Comparison of ENCODE assay signal across 8 cellular contexts in genomic region chr19:49106648-49107135, GRCh38. TPM values are rescaled to one million over a fixed set of nuclear protein-coding genes. Genes with fewer than 3 reads are reported as not detected.
A peak's percentile ranks its signal among the peaks of the same experiment; 100 is the strongest.
DNase-seq lines count a peak whose midpoint lies in the region; ATAC-seq, FAIRE-seq and TF ChIP-seq lines count a peak whose summit lies in the region.

No MANE protein-coding gene starts in this region.

- no peaks in the 10 kb centered on the region for H3K4me1 ChIP-seq in CD8-positive, alpha-beta T cell (ENCODE audit: insufficient read depth, low read length)
- H3K4me1 ChIP-seq in astrocyte (ENCODE audit: insufficient read depth, low read length), result peaks cover 11% of the 10 kb centered on the region

- peaks cover 23% of the 10 kb centered on the region for H3K79me2 ChIP-seq in astrocyte (ENCODE audit: insufficient read depth, low read length)

- POLR2A ChIA-PET in CD8-positive, alpha-beta T cell (lab: Charles Lee), result no interaction called here

- no peak overlapping the region for H3K27ac ChIP-seq in CD8-positive, alpha-beta T cell (ENCODE audit: low read depth, low read length)
- no peak overlapping the region for H3K27ac ChIP-seq in astrocyte (ENCODE audit: low read depth, low read length)

- no peaks in the 10 kb centered on the region for H3K9me3 Mint-ChIP-seq in CD8-positive, alpha-beta T cell
- no peaks in the 10 kb centered on the region for H3K9me3 Mint-ChIP-seq in astrocyte (ENCODE audit: unreplicated experiment)

- no peak overlapping the region for H3K27ac Mint-ChIP-seq in CD8-positive, alpha-beta T cell
- no peak overlapping the region for H3K27ac Mint-ChIP-seq in astrocyte (ENCODE audit: unreplicated experiment)

- no peak overlapping the region for H3K4me3 Mint-ChIP-seq in CD8-positive, alpha-beta T cell
- no peak overlapping the region for H3K4me3 Mint-ChIP-seq in astrocyte (ENCODE audit: unreplicated experiment)

- peaks cover 76% of the 10 kb centered on the region for H4K20me1 ChIP-seq in astrocyte (ENCODE audit: insufficient read depth, low read length)

- peaks cover 60% of the 10 kb centered on the region for H3K36me3 Mint-ChIP-seq in CD8-positive, alpha-beta T cell
- peaks cover 28% of the 10 kb centered on the region for H3K36me3 Mint-ChIP-seq in astrocyte (ENCODE audit: low read depth, unreplicated experiment)

- peak; percentile 42 to 77 (median 67) for DNase-seq in CD8-positive, alpha-beta T cell
- peak; percentile 71 for DNase-seq in HuH-7.5 (ENCODE audit: low spot score)
- peak in 3 of 5 experiments; percentile 56 to 68 (median 56) for DNase-seq in T-helper 2 cell
- DNase-seq in astrocyte (ENCODE audit: low read depth), result no peak
- DNase-seq in iPS-NIHi11 (ENCODE audit: low spot score), result peak; percentile 72
- DNase-seq in stimulated activated CD4-positive, alpha-beta T cell treated with anti-CD3 and anti-CD28 coated beads, Interleukin-2, amount 100 ng/mL, for 24 hours, result peak; percentile 75 to 78

- peak; percentile 83 for ATAC-seq in CD8-positive, alpha-beta T cell
- ATAC-seq in GM19351 (IDR thresholded peaks at IDR 0.05; ENCODE audit: unreplicated experiment) (no peak), HG03159 (IDR thresholded peaks at IDR 0.05; ENCODE audit: unreplicated experiment) (no peak)

- CTCF ChIA-PET in CD8-positive, alpha-beta T cell (lab: Charles Lee), result interaction anchor here (0.6 to 3.3 kb wide), 14 partner anchors 9 to 105 kb away, joined by 3 to 19 read pairs (median 4); no protein-coding TSS in a partner anchor

- H3K4me2 ChIP-seq in astrocyte (ENCODE audit: low read length), result no peak overlapping the region

- peaks cover 5% of the 10 kb centered on the region for H3K4me1 Mint-ChIP-seq in CD8-positive, alpha-beta T cell (ENCODE audit: low read depth)
- H3K4me1 Mint-ChIP-seq in astrocyte (ENCODE audit: low read depth, unreplicated experiment), result peaks cover 16% of the 10 kb centered on the region

- H3K9me3 ChIP-seq in CD8-positive, alpha-beta T cell (ENCODE audit: low read length), result no peaks in the 10 kb centered on the region
- H3K9me3 ChIP-seq in astrocyte (ENCODE audit: insufficient read depth, low read depth, low read length), result no peaks in the 10 kb centered on the region

- no peaks in the 10 kb centered on the region for H3K27me3 Mint-ChIP-seq in CD8-positive, alpha-beta T cell (ENCODE audit: low read depth)
- no peaks in the 10 kb centered on the region for H3K27me3 Mint-ChIP-seq in astrocyte (ENCODE audit: low read depth, unreplicated experiment)

- H3K27me3 ChIP-seq in CD8-positive, alpha-beta T cell (ENCODE audit: insufficient read depth, low read length), result no peaks in the 10 kb centered on the region
- no peaks in the 10 kb centered on the region for H3K27me3 ChIP-seq in astrocyte (ENCODE audit: insufficient read depth, low read length)

- intact Hi-C loops in CD8-positive, alpha-beta T cell (cut with DNase I, micrococcal nuclease), result no loop called here

- FAIRE-seq in astrocyte (lab: Jason Lieb, UNC), result no peak

- H3K9ac ChIP-seq in astrocyte (ENCODE audit: low read length), result no peak overlapping the region

- peak; percentile 80 for TF ChIP-seq CTCF in CD8-positive, alpha-beta T cell (IDR thresholded peaks at IDR 0.05)
- peak; percentile 69 for TF ChIP-seq CTCF in astrocyte (IDR thresholded peaks at IDR 0.05; ENCODE audit: insufficient read depth, low read depth, low read length)

- peaks cover 40% of the 10 kb centered on the region for H3K36me3 ChIP-seq in CD8-positive, alpha-beta T cell (ENCODE audit: insufficient read depth, low read length)
- H3K36me3 ChIP-seq in astrocyte (ENCODE audit: insufficient read depth, low read length), result peaks cover 28% of the 10 kb centered on the region

- H2AFZ ChIP-seq in astrocyte (ENCODE audit: low read depth, low read length), result no peak overlapping the region

- H3K4me3 ChIP-seq in CD8-positive, alpha-beta T cell (ENCODE audit: low read depth, low read length), result no peak overlapping the region
- H3K4me3 ChIP-seq in astrocyte (ENCODE audit: insufficient read depth, low read depth, low read length), result no peak overlapping the region

RNA-seq across cellular contexts. Expression of gene LIN7B, which starts 7.5 kb away (rescaled TPM):
- 1 to 10 TPM; 2.7 to 5.3 TPM for total RNA-seq in CD8-positive, alpha-beta T cell
- total RNA-seq in astrocyte, result 8.9 and 9.7 TPM in 2 replicates

RNA-seq across cellular contexts. Expression of gene C19orf73, which starts 12.3 kb away (rescaled TPM):
- under 1 TPM; 0.60 to 0.81 TPM for total RNA-seq in CD8-positive, alpha-beta T cell
- 0.73 and 1.4 TPM in 2 replicates for total RNA-seq in astrocyte

RNA-seq across cellular contexts. Expression of gene PPFIA3, which starts 12.7 kb away (rescaled TPM):
- total RNA-seq in CD8-positive, alpha-beta T cell, result 1 to 10 TPM; 3.0 to 4.0 TPM
- 9.2 and 11.7 TPM in 2 replicates for total RNA-seq in astrocyte

RNA-seq across cellular contexts. Expression of gene SNRNP70, which starts 21.4 kb away (rescaled TPM):
- total RNA-seq in CD8-positive, alpha-beta T cell, result 100 to 1,000 TPM; 341 to 350 TPM
- total RNA-seq in astrocyte, result 173 and 177 TPM in 2 replicates

RNA-seq across cellular contexts. Expression of gene KCNA7, which starts 34.2 kb away (rescaled TPM):
- total RNA-seq in CD8-positive, alpha-beta T cell, result not detected
- 0.05 TPM in 1 of 2 replicates, not detected in the other for total RNA-seq in astrocyte
